20 cellular contexts compared by ENCODE assay signal in the genomic region with DNA sequence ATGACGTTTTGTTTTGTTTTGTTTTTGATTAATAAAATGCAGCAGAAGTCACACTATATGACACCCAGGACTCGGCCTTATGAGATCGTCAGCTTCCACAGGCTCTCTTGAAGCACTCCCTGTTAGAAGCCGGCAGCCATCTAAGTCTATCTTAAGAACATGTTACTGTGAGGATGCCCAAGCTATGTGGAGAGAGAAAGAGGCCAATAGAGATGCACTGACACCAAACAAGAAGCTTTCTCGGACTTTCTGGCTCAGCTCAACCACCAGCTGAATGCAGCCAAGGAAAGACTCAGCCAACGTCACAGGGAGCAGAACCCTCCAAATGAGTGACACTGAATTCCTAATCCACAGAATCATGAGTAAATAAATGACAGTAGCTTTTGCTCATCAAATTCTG. TPM values are rescaled to one million over a fixed set of nuclear protein-coding genes. Genes with fewer than 3 reads are reported as not detected.
DNase-seq lines count a peak whose midpoint lies in the region; ATAC-seq and TF ChIP-seq lines count a peak whose summit lies in the region.
"Had no signal": no experiment of that assay in that cellular context is flagged by ENCODE, and none has a peak within 500 bp of the region (broad histone marks: within the 10 kb centered on the region; RNA-seq: fewer than 3 reads in every experiment).

No MANE protein-coding gene starts in this region.

- H3K27ac ChIP-seq in brain microvascular endothelial cell = peak overlapping the region; percentile 20
- H3K27ac ChIP-seq in stomach = peak overlapping the region in 3 of 5 donors; percentile 10 to 25 (median 14)
- H3K27ac ChIP-seq: gastrocnemius medialis, RWPE1, upper lobe of right lung had no signal

- no peak overlapping the region for H3K4me3 ChIP-seq in brain microvascular endothelial cell (ENCODE audit: low read depth, low read length)
- H3K4me3 ChIP-seq in stomach = no peak overlapping the region
- H3K4me3 ChIP-seq: gastrocnemius medialis, upper lobe of right lung had no signal

- TF ChIP-seq EP300 in stomach (IDR thresholded peaks at IDR 0.05) = no peak

- intact Hi-C loops in stomach (cut with DNase I; ENCODE audit: low total_unique reads) = no loop called here

- DNase-seq in G401 (ENCODE audit: low spot score) (peak; percentile 72), brain microvascular endothelial cell (peak; percentile 43), globus pallidus (ENCODE audit: low spot score) (peak; percentile 84), stomach (no peak), NCI-H1417 treated with DMSO at 0.1 percent for 48 hours (lab: John Stamatoyannopoulos, UW) (no peak)
- DNase-seq: activated CD4-positive, alpha-beta T cell treated with anti-CD3 and anti-CD28 coated beads for 1 hour; Caco-2; gastrocnemius medialis; mammary epithelial cell; naive B cell; NCI-H1417; NCI-H526; posterior cingulate gyrus; stimulated activated CD4-positive, alpha-beta T cell treated with anti-CD3 and anti-CD28 coated beads, Interleukin-1b, Interleukin-23, amount 100 ng/mL, for 48 hours; upper lobe of right lung had no signal

- no peaks in the 10 kb centered on the region for H3K9me3 ChIP-seq in stomach
- H3K9me3 ChIP-seq: Caco-2, gastrocnemius medialis, upper lobe of right lung had no signal

- no peak for ATAC-seq in GM18517 (IDR thresholded peaks at IDR 0.05; ENCODE audit: unreplicated experiment)
- ATAC-seq in HG03520 (IDR thresholded peaks at IDR 0.05; ENCODE audit: unreplicated experiment) = no peak
- ATAC-seq in HG02870 (IDR thresholded peaks at IDR 0.05; ENCODE audit: unreplicated experiment) = no peak
- ATAC-seq: gastrocnemius medialis; stimulated activated memory B cell treated with anti-CD40 and anti-IgM and Interleukin-4, amounts not matched to agents 10 μg/mL and 1 μg/mL and 100 μg/mL, for 72 hours had no signal

- WGBS in stomach, 5 donors = 64 to 76% (median 73%) methylated on average over 6 of the region's 6 CpGs

- no peak for TF ChIP-seq CTCF in brain microvascular endothelial cell (IDR thresholded peaks at IDR 0.05; ENCODE audit: low read depth, low read length, missing control alignments)
- TF ChIP-seq CTCF in stomach (IDR thresholded peaks at IDR 0.05) = no peak

- in situ Hi-C loops in G401 (cut with HindIII; ENCODE audit: low sequenced_read_pairs) = no loop called here
- in situ Hi-C loops in brain microvascular endothelial cell (cut with HindIII; ENCODE audit: low pct_ligation_motif_present, low sequenced_read_pairs) = no loop called here

- no peaks in the 10 kb centered on the region for H3K27me3 ChIP-seq in brain microvascular endothelial cell (replicated peaks)
- no peaks in the 10 kb centered on the region for H3K27me3 ChIP-seq in stomach
- H3K27me3 ChIP-seq: gastrocnemius medialis, upper lobe of right lung had no signal

- H3K36me3 ChIP-seq in brain microvascular endothelial cell (replicated peaks) = no peaks in the 10 kb centered on the region
- H3K36me3 ChIP-seq in stomach = no peaks in the 10 kb centered on the region
- H3K36me3 ChIP-seq: gastrocnemius medialis, upper lobe of right lung had no signal

- TF ChIP-seq POLR2A in stomach (IDR thresholded peaks at IDR 0.05) = no peak

- H3K4me1 ChIP-seq in stomach = peaks cover 0 to 28% (median 9%) of the 10 kb centered on the region in 4 donors
- H3K4me1 ChIP-seq: Caco-2, gastrocnemius medialis, upper lobe of right lung had no signal

RNA-seq across cellular contexts. Expression of gene SGK1, which starts 14.0 kb away (rescaled TPM):
- 3.9 and 4.8 TPM in 2 replicates for total RNA-seq in G401 (2014; rRNA removed; shearing (Covaris generic))
- 100 to 1,000 TPM; 109 to 347 (median 252) TPM for total RNA-seq in stomach
- polyA plus RNA-seq in stomach = 100 to 1,000 TPM in 2 of 3 donors, 10 to 100 TPM in 1; 72.3 to 131 (median 111) TPM

Comparison
In these comparisons a context has a peak if more than half of its experiments do, and no peak if none do; other contexts are left out.
1. DNase-seq: peak in G401 (single experiment), brain microvascular endothelial cell (single experiment) and globus pallidus (single experiment); none in stomach (single experiment) and NCI-H1417 treated with DMSO at 0.1 percent for 48 hours (single experiment).
2. RNA of gene SGK1, which starts 14.0 kb away (total RNA-seq): 109 to 347 TPM in stomach; 3.9 to 4.8 TPM in G401; every median in the first group is over 10 times any median in the second.